15 cellular contexts compared by ENCODE assay signal in genomic region chr21:44594406-44594916, GRCh38. TPM values are rescaled to one million over a fixed set of nuclear protein-coding genes. Genes with fewer than 3 reads are reported as not detected.
DNase-seq lines count a peak whose midpoint lies in the region; ATAC-seq and TF ChIP-seq lines count a peak whose summit lies in the region.
"Had no signal": no experiment of that assay in that cellular context is flagged by ENCODE, and none has a peak within 500 bp of the region (broad histone marks: within the 10 kb centered on the region; RNA-seq: fewer than 3 reads in every experiment).

No MANE protein-coding gene starts in this region.

- H3K4me3 Mint-ChIP-seq in mesothelial cell of epicardium = no peak overlapping the region
- H3K4me3 Mint-ChIP-seq: CD4-positive, CD25-positive, alpha-beta regulatory T cell had no signal

- 76% methylated on average over 12 of the region's 12 CpGs for WGBS in right cardiac atrium

- H3K4me1 Mint-ChIP-seq in mesothelial cell of epicardium = peaks cover 15% of the 10 kb centered on the region

- peak overlapping the region; percentile 54 for H3K27ac Mint-ChIP-seq in mesothelial cell of epicardium

- H4K20me1 ChIP-seq in MM.1S (ENCODE audit: insufficient read depth, low read length) = no peaks in the 10 kb centered on the region

- peaks cover 12% of the 10 kb centered on the region for H3K9me3 Mint-ChIP-seq in mesothelial cell of epicardium

- H3K36me3 Mint-ChIP-seq in mesothelial cell of epicardium = peaks cover 3% of the 10 kb centered on the region
- H3K36me3 Mint-ChIP-seq: CD4-positive, CD25-positive, alpha-beta regulatory T cell had no signal

- H3K27me3 ChIP-seq in cardiac muscle cell = no peaks in the 10 kb centered on the region
- no peaks in the 10 kb centered on the region for H3K27me3 ChIP-seq in right cardiac atrium (ENCODE audit: control insufficient read depth, insufficient read depth)
- no peaks in the 10 kb centered on the region for H3K27me3 ChIP-seq in vagina
- peaks cover 90% of the 10 kb centered on the region for H3K27me3 ChIP-seq in MM.1S (replicated peaks; ENCODE audit: insufficient read depth, low read length)

- CTCF ChIA-PET in HEK293 (lab: Yijun Ruan, JAX) = no interaction called here

- no peak for TF ChIP-seq POLR2A in vagina (IDR thresholded peaks at IDR 0.05)

- H2AFZ ChIP-seq in MM.1S (ENCODE audit: low read length) = no peak overlapping the region

- H3K4me2 ChIP-seq in MM.1S (ENCODE audit: low read depth, low read length) = no peak overlapping the region

- intact Hi-C loops in right cardiac atrium (cut with DNase I) = no loop called here
- intact Hi-C loops in vagina (cut with DNase I) = no loop called here

- H3K4me3 ChIP-seq in cardiac muscle cell = no peak overlapping the region
- no peak overlapping the region for H3K4me3 ChIP-seq in right cardiac atrium (ENCODE audit: low read length)
- no peak overlapping the region for H3K4me3 ChIP-seq in HEK293 (ENCODE audit: low read depth, low read length)
- no peak overlapping the region for H3K4me3 ChIP-seq in vagina
- no peak overlapping the region for H3K4me3 ChIP-seq in MM.1S (ENCODE audit: low read length)
- H3K4me3 ChIP-seq: HAP-1 had no signal

- no peaks in the 10 kb centered on the region for H3F3A ChIP-seq in MM.1S (ENCODE audit: insufficient read depth, low read length)

- no peaks in the 10 kb centered on the region for H3K79me2 ChIP-seq in MM.1S (ENCODE audit: low read length)

- DNase-seq in cardiac muscle cell (ENCODE audit: low read depth in 1 of 2, low spot score in 1 of 2) = no peak
- no peak for DNase-seq in right cardiac atrium
- DNase-seq in mesothelial cell of epicardium (ENCODE audit: low spot score in 2 of 2, unreplicated experiment in 2 of 2) = peak in 1 of 2 experiments; percentile 27
- DNase-seq in vagina (ENCODE audit: extremely low spot score in 2 of 2) = peak; percentile 4 to 11
- no peak for DNase-seq in activated T-cell treated with anti-CD3 and anti-CD28 coated beads, Interleukin-2, amount 50 U/mL, for 1 hour
- no peak for DNase-seq in MM.1S
- DNase-seq: CD4-positive, CD25-positive, alpha-beta regulatory T cell; NCI-H1417 treated with DMSO at 0.1 percent for 48 hours; NCI-H1930; NCI-H774; RPMI8226 had no signal

- no peak for ATAC-seq in right cardiac atrium

- H3K4me1 ChIP-seq in cardiac muscle cell (ENCODE audit: low read depth) = peaks cover 18% of the 10 kb centered on the region
- H3K4me1 ChIP-seq in right cardiac atrium (ENCODE audit: control insufficient read depth, insufficient read depth, low read length) = no peaks in the 10 kb centered on the region
- no peaks in the 10 kb centered on the region for H3K4me1 ChIP-seq in HEK293 (ENCODE audit: control insufficient read depth, insufficient read depth, low read length)
- H3K4me1 ChIP-seq in vagina = no peaks in the 10 kb centered on the region
- H3K4me1 ChIP-seq in MM.1S (ENCODE audit: low read length) = no peaks in the 10 kb centered on the region
- H3K4me1 ChIP-seq: HAP-1 had no signal

- H3K27ac ChIP-seq in cardiac muscle cell (peak overlapping the region; percentile 64), right cardiac atrium (ENCODE audit: low read length) (no peak overlapping the region), HEK293 (ENCODE audit: extremely low read depth, low read depth, low read length) (no peak overlapping the region), vagina (no peak overlapping the region), MM.1S (ENCODE audit: low read length) (no peak overlapping the region)
- H3K27ac ChIP-seq: HL-60 had no signal

- H3K9ac ChIP-seq in MM.1S (ENCODE audit: low read length) = no peak overlapping the region

- no peaks in the 10 kb centered on the region for H3K27me3 Mint-ChIP-seq in mesothelial cell of epicardium (ENCODE audit: low read depth)

- H3K9me2 ChIP-seq in MM.1S (replicated peaks; ENCODE audit: insufficient read depth, low read length) = no peaks in the 10 kb centered on the region

- POLR2A ChIA-PET in HEK293 (lab: Yijun Ruan, JAX) = no interaction called here

- H3K36me3 ChIP-seq in cardiac muscle cell (no peaks in the 10 kb centered on the region), HEK293 (ENCODE audit: control insufficient read depth in 2 of 2, insufficient read depth in 1 of 2, low read length in 2 of 2) (no peaks in the 10 kb centered on the region), vagina (no peaks in the 10 kb centered on the region), MM.1S (replicated peaks; ENCODE audit: insufficient read depth, low read length) (no peaks in the 10 kb centered on the region)
- H3K36me3 ChIP-seq: HAP-1 had no signal

- TF ChIP-seq CTCF in cardiac muscle cell (IDR thresholded peaks at IDR 0.05; ENCODE audit: low read depth, low read length) (no peak), HEK293 (tag by site-specific recombination; IDR thresholded peaks at IDR 0.05) (no peak), mesothelial cell of epicardium (IDR thresholded peaks at IDR 0.05; ENCODE audit: unreplicated experiment) (no peak), vagina (IDR thresholded peaks at IDR 0.05) (no peak), MM.1S (IDR thresholded peaks at IDR 0.05; ENCODE audit: low read length) (no peak)

- no peaks in the 10 kb centered on the region for H3K9me3 ChIP-seq in cardiac muscle cell (ENCODE audit: low read depth)
- no peaks in the 10 kb centered on the region for H3K9me3 ChIP-seq in right cardiac atrium (ENCODE audit: control insufficient read depth, low read length)
- no peaks in the 10 kb centered on the region for H3K9me3 ChIP-seq in HEK293 (ENCODE audit: control insufficient read depth, insufficient read depth, low read depth, low read length)
- no peaks in the 10 kb centered on the region for H3K9me3 ChIP-seq in vagina
- no peaks in the 10 kb centered on the region for H3K9me3 ChIP-seq in MM.1S (replicated peaks; ENCODE audit: insufficient read depth, low read length)
- H3K9me3 ChIP-seq: HAP-1 had no signal

TF ChIP-seq in HEK293, 187 proteins besides CTCF, POLR2A, EP300 and RAD21:
- TF ChIP-seq KLF1 (tag by site-specific recombination; IDR thresholded peaks at IDR 0.05) = 0 out of 2 replicates have a peak, but pooled peaks have one; percentile 39
- TF ChIP-seq ZNF701 (tag by site-specific recombination; IDR thresholded peaks at IDR 0.05) = no peak
- no peak for TF ChIP-seq ZNF513 (tag by site-specific recombination; IDR thresholded peaks at IDR 0.05)
- no peak for TF ChIP-seq ZNF76 (tag by site-specific recombination; IDR thresholded peaks at IDR 0.05; ENCODE audit: borderline replicate concordance, low read depth)

RNA-seq across cellular contexts. Expression of gene KRTAP10-6, which starts 2.2 kb away (rescaled TPM):
- total RNA-seq in cardiac muscle cell (not detected in 2 replicates), right cardiac atrium (not detected), mesothelial cell of epicardium (not detected in 3 replicates), vagina (not detected)
- polyA plus RNA-seq in cardiac muscle cell (0.29 TPM in 1 of 2 replicates, not detected in the other), right cardiac atrium (not detected)
- total RNA-seq: CD4-positive, CD25-positive, alpha-beta regulatory T cell had no signal
- polyA plus RNA-seq: CD4-positive, CD25-positive, alpha-beta regulatory T cell had no signal

RNA-seq across cellular contexts. Expression of gene KRTAP10-7, which starts 5.9 kb away (rescaled TPM):
- not detected in 2 replicates for total RNA-seq in cardiac muscle cell
- not detected in 2 replicates for polyA plus RNA-seq in cardiac muscle cell
- total RNA-seq in right cardiac atrium = not detected
- not detected for polyA plus RNA-seq in right cardiac atrium
- total RNA-seq in mesothelial cell of epicardium = not detected in 3 replicates
- total RNA-seq in vagina = not detected
- total RNA-seq: A673; CD4-positive, CD25-positive, alpha-beta regulatory T cell had no signal
- polyA plus RNA-seq: CD4-positive, CD25-positive, alpha-beta regulatory T cell had no signal

RNA-seq across cellular contexts. Expression of gene KRTAP10-5, which starts 14.1 kb away (rescaled TPM):
- total RNA-seq in cardiac muscle cell (not detected in 2 replicates), right cardiac atrium (not detected), mesothelial cell of epicardium (not detected in 3 replicates), vagina (not detected)
- polyA plus RNA-seq in cardiac muscle cell (not detected in 2 replicates), right cardiac atrium (not detected)
- total RNA-seq: A673; CD4-positive, CD25-positive, alpha-beta regulatory T cell had no signal
- polyA plus RNA-seq: CD4-positive, CD25-positive, alpha-beta regulatory T cell had no signal

RNA-seq across cellular contexts. Expression of gene KRTAP10-8, which starts 17.4 kb away (rescaled TPM):
- total RNA-seq in cardiac muscle cell (not detected in 2 replicates), right cardiac atrium (not detected), mesothelial cell of epicardium (not detected in 3 replicates), vagina (not detected)
- polyA plus RNA-seq in cardiac muscle cell (not detected in 2 replicates), right cardiac atrium (not detected)
- total RNA-seq: A673; CD4-positive, CD25-positive, alpha-beta regulatory T cell had no signal
- polyA plus RNA-seq: CD4-positive, CD25-positive, alpha-beta regulatory T cell had no signal

RNA-seq across cellular contexts. Expression of gene KRTAP10-4, which starts 20.9 kb away (rescaled TPM):
- total RNA-seq in cardiac muscle cell (not detected in 2 replicates), right cardiac atrium (not detected), mesothelial cell of epicardium (not detected in 3 replicates), vagina (not detected)
- polyA plus RNA-seq in cardiac muscle cell (0.16 TPM in 1 of 2 replicates, not detected in the other), right cardiac atrium (not detected)
- total RNA-seq: A673; CD4-positive, CD25-positive, alpha-beta regulatory T cell had no signal
- polyA plus RNA-seq: CD4-positive, CD25-positive, alpha-beta regulatory T cell had no signal

Comparison
In these comparisons a context has a peak if more than half of its experiments do, and no peak if none do; other contexts are left out.
1. DNase-seq: peak in vagina (2 of 2); none in cardiac muscle cell (0 of 2), right cardiac atrium (0 of 3), activated T-cell treated with anti-CD3 and anti-CD28 coated beads, Interleukin-2, amount 50 U/mL, for 1 hour (single experiment) and MM.1S (single experiment).